Comparison of ENCODE assay signal across 13 cellular contexts in genomic region chr3:124315215-124316033, GRCh38.
DNase-seq lines count a peak whose midpoint lies in the region; ATAC-seq and TF ChIP-seq lines count a peak whose summit lies in the region.
"Had no signal": no experiment of that assay in that cellular context is flagged by ENCODE, and none has a peak within 500 bp of the region (broad histone marks: within the 10 kb centered on the region; RNA-seq: fewer than 3 reads in every experiment).

No MANE protein-coding gene starts in this region.

- no peak for TF ChIP-seq RAD21 in SK-N-SH (IDR thresholded peaks at IDR 0.05; ENCODE audit: low read length)

- no peak overlapping the region for H3K27ac Mint-ChIP-seq in activated CD4-positive, alpha-beta T cell treated with anti-CD3 and anti-CD28 coated beads, Interleukin-2, amount 10 ng/mL, durations not matched to agents 24 days and 14 days
- H3K27ac Mint-ChIP-seq in activated CD4-positive, alpha-beta T cell treated with anti-CD3 and anti-CD28 coated beads, Interleukin-2, amount 10 ng/mL, durations not matched to agents 7 days and 5 days, result no peak overlapping the region
- no peak overlapping the region for H3K27ac Mint-ChIP-seq in activated CD8-positive, alpha-beta T cell treated with anti-CD3 and anti-CD28 coated beads for 36 hours
- H3K27ac Mint-ChIP-seq: activated T-cell treated with anti-CD3 and anti-CD28 coated beads, Interleukin-2, amount 50 U/mL, for 24 hours had no signal

- no peak overlapping the region for H2AFZ ChIP-seq in SK-N-SH (ENCODE audit: low read depth)
- H2AFZ ChIP-seq: PC-9 had no signal

- no peak overlapping the region for H3K9ac ChIP-seq in SK-N-SH

- POLR2A ChIA-PET in activated CD4-positive, alpha-beta T cell treated with anti-CD3 and anti-CD28 coated beads, Interleukin-2, amount 10 ng/mL, durations not matched to agents 7 days and 5 days (lab: Charles Lee), result no interaction called here
- POLR2A ChIA-PET in SK-N-SH (lab: Yijun Ruan, JAX), result no interaction called here
- POLR2A ChIA-PET in activated CD8-positive, alpha-beta T cell treated with anti-CD3 and anti-CD28 coated beads for 36 hours (lab: Charles Lee), result no interaction called here

- TF ChIP-seq CTCF in SK-N-SH (IDR thresholded peaks at IDR 0.05) (no peak), fibroblast of mammary gland (conservative IDR thresholded peaks at IDR 0.05; ENCODE audit: control insufficient read depth, insufficient read depth, low read depth, low read length) (no peak)
- TF ChIP-seq CTCF in activated CD8-positive, alpha-beta T cell treated with anti-CD3 and anti-CD28 coated beads for 36 hours (IDR thresholded peaks at IDR 0.05), result no peak

- intact Hi-C loops in activated CD4-positive, alpha-beta T cell treated with anti-CD3 and anti-CD28 coated beads, Interleukin-2, amount 10 ng/mL, durations not matched to agents 24 days and 14 days (cut with micrococcal nuclease), result no loop called here
- intact Hi-C loops in activated CD8-positive, alpha-beta T cell treated with anti-CD3 and anti-CD28 coated beads for 36 hours (cut with micrococcal nuclease), result no loop called here

- H3K9me2 ChIP-seq in SK-N-SH, result no peaks in the 10 kb centered on the region

- H3K4me3 Mint-ChIP-seq in activated CD4-positive, alpha-beta T cell treated with anti-CD3 and anti-CD28 coated beads, Interleukin-2, amount 10 ng/mL, durations not matched to agents 24 days and 14 days, result no peak overlapping the region
- no peak overlapping the region for H3K4me3 Mint-ChIP-seq in activated CD4-positive, alpha-beta T cell treated with anti-CD3 and anti-CD28 coated beads, Interleukin-2, amount 10 ng/mL, durations not matched to agents 7 days and 5 days
- no peak overlapping the region for H3K4me3 Mint-ChIP-seq in activated CD8-positive, alpha-beta T cell treated with anti-CD3 and anti-CD28 coated beads for 36 hours
- H3K4me3 Mint-ChIP-seq: activated T-cell treated with anti-CD3 and anti-CD28 coated beads, Interleukin-2, amount 50 U/mL, for 24 hours had no signal

- H3K27ac ChIP-seq in SK-N-SH (ENCODE audit: low read depth in 2 of 2, low read length in 1 of 2), result peak overlapping the region; percentile 62 to 99; a peak in 3 of 4 replicates
- H3K27ac ChIP-seq: lower lobe of right lung, PC-9 had no signal

- ATAC-seq in activated CD8-positive, alpha-beta T cell treated with anti-CD3 and anti-CD28 coated beads for 36 hours, result no peak
- ATAC-seq: HepG2, lower lobe of right lung had no signal

- no peaks in the 10 kb centered on the region for H3K4me1 Mint-ChIP-seq in activated CD4-positive, alpha-beta T cell treated with anti-CD3 and anti-CD28 coated beads, Interleukin-2, amount 10 ng/mL, durations not matched to agents 24 days and 14 days
- H3K4me1 Mint-ChIP-seq in activated CD4-positive, alpha-beta T cell treated with anti-CD3 and anti-CD28 coated beads, Interleukin-2, amount 10 ng/mL, durations not matched to agents 7 days and 5 days, result no peaks in the 10 kb centered on the region
- H3K4me1 Mint-ChIP-seq in activated CD8-positive, alpha-beta T cell treated with anti-CD3 and anti-CD28 coated beads for 36 hours (ENCODE audit: low read depth), result no peaks in the 10 kb centered on the region

- WGBS in SK-N-SH (ENCODE audit: low lambda C conversion rate), result 67% methylated on average over 9 of the region's 9 CpGs

- no peaks in the 10 kb centered on the region for H3K36me3 Mint-ChIP-seq in activated CD4-positive, alpha-beta T cell treated with anti-CD3 and anti-CD28 coated beads, Interleukin-2, amount 10 ng/mL, durations not matched to agents 24 days and 14 days (ENCODE audit: low read depth)
- no peaks in the 10 kb centered on the region for H3K36me3 Mint-ChIP-seq in activated CD4-positive, alpha-beta T cell treated with anti-CD3 and anti-CD28 coated beads, Interleukin-2, amount 10 ng/mL, durations not matched to agents 7 days and 5 days (ENCODE audit: low read depth)
- no peaks in the 10 kb centered on the region for H3K36me3 Mint-ChIP-seq in activated CD8-positive, alpha-beta T cell treated with anti-CD3 and anti-CD28 coated beads for 36 hours (ENCODE audit: low read depth)

- no peaks in the 10 kb centered on the region for H3K79me2 ChIP-seq in SK-N-SH (ENCODE audit: insufficient read depth)

- no peaks in the 10 kb centered on the region for H4K20me1 ChIP-seq in SK-N-SH (ENCODE audit: insufficient read depth)

- CTCF ChIA-PET in activated CD4-positive, alpha-beta T cell treated with anti-CD3 and anti-CD28 coated beads, Interleukin-2, amount 10 ng/mL, durations not matched to agents 7 days and 5 days (lab: Charles Lee), result no interaction called here
- CTCF ChIA-PET in SK-N-SH (lab: Yijun Ruan, JAX), result interaction anchor here (0.8 to 1.4 kb wide), 6 partner anchors 12 to 243 kb away, joined by 3 to 5 read pairs (median 4); no protein-coding TSS in a partner anchor
- CTCF ChIA-PET in activated CD8-positive, alpha-beta T cell treated with anti-CD3 and anti-CD28 coated beads for 36 hours (lab: Charles Lee), result no interaction called here

- H3K4me3 ChIP-seq in SK-N-SH (ENCODE audit: low read depth in 2 of 2, low read length in 1 of 2) (no peak overlapping the region), fibroblast of mammary gland (ENCODE audit: control insufficient read depth, low read depth, low read length) (no peak overlapping the region)
- H3K4me3 ChIP-seq: lower lobe of right lung, PC-9 had no signal

- H3K4me1 ChIP-seq in SK-N-SH (ENCODE audit: control insufficient read depth in 1 of 2, insufficient read depth in 2 of 2, low read depth in 1 of 2, low read length in 1 of 2), result peaks cover 0 to 28% of the 10 kb centered on the region in 2 experiments; a peak in 3 of 4 replicates
- H3K4me1 ChIP-seq: lower lobe of right lung had no signal

- no peaks in the 10 kb centered on the region for H3K9me3 Mint-ChIP-seq in activated CD4-positive, alpha-beta T cell treated with anti-CD3 and anti-CD28 coated beads, Interleukin-2, amount 10 ng/mL, durations not matched to agents 24 days and 14 days
- no peaks in the 10 kb centered on the region for H3K9me3 Mint-ChIP-seq in activated CD4-positive, alpha-beta T cell treated with anti-CD3 and anti-CD28 coated beads, Interleukin-2, amount 10 ng/mL, durations not matched to agents 7 days and 5 days
- no peaks in the 10 kb centered on the region for H3K9me3 Mint-ChIP-seq in activated CD8-positive, alpha-beta T cell treated with anti-CD3 and anti-CD28 coated beads for 36 hours
- H3K9me3 Mint-ChIP-seq: activated T-cell treated with anti-CD3 and anti-CD28 coated beads, Interleukin-2, amount 50 U/mL, for 24 hours had no signal

- no peaks in the 10 kb centered on the region for H3K36me3 ChIP-seq in SK-N-SH (replicated peaks in 1 of 2; ENCODE audit: control insufficient read depth in 1 of 2, insufficient read depth in 2 of 2, low read length in 1 of 2)
- H3K36me3 ChIP-seq: lower lobe of right lung had no signal

- DNase-seq in activated CD4-positive, alpha-beta T cell treated with anti-CD3 and anti-CD28 coated beads, Interleukin-2, amount 10 ng/mL, durations not matched to agents 24 days and 14 days, result peak; percentile 24
- DNase-seq in activated CD4-positive, alpha-beta T cell treated with anti-CD3 and anti-CD28 coated beads, Interleukin-2, amount 10 ng/mL, durations not matched to agents 7 days and 5 days, result no peak
- no peak for DNase-seq in SK-N-SH
- peak; percentile 52 for DNase-seq in fibroblast of mammary gland (ENCODE audit: low read depth)
- no peak for DNase-seq in NCI-H1436 (lab: John Stamatoyannopoulos, UW)
- DNase-seq in activated CD8-positive, alpha-beta T cell treated with anti-CD3 and anti-CD28 coated beads for 36 hours, result no peak
- DNase-seq in DMS 273 treated with DMSO at 0.1 percent for 48 hours (lab: John Stamatoyannopoulos, UW), result no peak
- no peak for DNase-seq in NCI-H2227 treated with DMSO at 0.1 percent for 48 hours (lab: John Stamatoyannopoulos, UW)
- DNase-seq: activated T-cell treated with anti-CD3 and anti-CD28 coated beads, Interleukin-2, amount 50 U/mL, for 24 hours; GDM1; lower lobe of right lung; PC-9 had no signal

- H3K4me2 ChIP-seq in SK-N-SH, result peak overlapping the region; percentile 53; the same call in 1 of the 2 replicates
- H3K4me2 ChIP-seq: PC-9 had no signal

- peaks cover 12% of the 10 kb centered on the region for H3F3A ChIP-seq in SK-N-SH (replicated peaks; ENCODE audit: insufficient read depth)

- H3K27me3 Mint-ChIP-seq in activated CD4-positive, alpha-beta T cell treated with anti-CD3 and anti-CD28 coated beads, Interleukin-2, amount 10 ng/mL, durations not matched to agents 24 days and 14 days, result no peaks in the 10 kb centered on the region
- peaks cover 4% of the 10 kb centered on the region for H3K27me3 Mint-ChIP-seq in activated CD4-positive, alpha-beta T cell treated with anti-CD3 and anti-CD28 coated beads, Interleukin-2, amount 10 ng/mL, durations not matched to agents 7 days and 5 days
- H3K27me3 Mint-ChIP-seq in activated CD8-positive, alpha-beta T cell treated with anti-CD3 and anti-CD28 coated beads for 36 hours, result peaks cover 7% of the 10 kb centered on the region
- H3K27me3 Mint-ChIP-seq: activated T-cell treated with anti-CD3 and anti-CD28 coated beads, Interleukin-2, amount 50 U/mL, for 24 hours had no signal

- no peaks in the 10 kb centered on the region for H3K9me3 ChIP-seq in SK-N-SH
- H3K9me3 ChIP-seq: lower lobe of right lung had no signal

- no peak for TF ChIP-seq EP300 in SK-N-SH (IDR thresholded peaks at IDR 0.05; ENCODE audit: borderline replicate concordance in 1 of 2, low read depth in 1 of 2, low read length in 1 of 2)

- H3K27me3 ChIP-seq in SK-N-SH (ENCODE audit: insufficient read depth), result no peaks in the 10 kb centered on the region

TF ChIP-seq in SK-N-SH, 30 proteins besides CTCF, POLR2A, EP300 and RAD21 (continues in another document):
- TF ChIP-seq NFIC (IDR thresholded peaks at IDR 0.05; ENCODE audit: borderline replicate concordance), result peak; percentile 64
- TF ChIP-seq, protein P1, sequence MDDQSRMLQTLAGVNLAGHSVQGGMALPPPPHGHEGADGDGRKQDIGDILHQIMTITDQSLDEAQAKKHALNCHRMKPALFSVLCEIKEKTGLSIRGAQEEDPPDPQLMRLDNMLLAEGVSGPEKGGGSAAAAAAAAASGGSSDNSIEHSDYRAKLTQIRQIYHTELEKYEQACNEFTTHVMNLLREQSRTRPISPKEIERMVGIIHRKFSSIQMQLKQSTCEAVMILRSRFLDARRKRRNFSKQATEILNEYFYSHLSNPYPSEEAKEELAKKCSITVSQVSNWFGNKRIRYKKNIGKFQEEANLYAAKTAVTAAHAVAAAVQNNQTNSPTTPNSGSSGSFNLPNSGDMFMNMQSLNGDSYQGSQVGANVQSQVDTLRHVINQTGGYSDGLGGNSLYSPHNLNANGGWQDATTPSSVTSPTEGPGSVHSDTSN (IDR thresholded peaks at IDR 0.05), result peak; percentile 23; the same call in 1 of the 2 replicates

Comparison
In these comparisons a context has a peak if more than half of its experiments do, and no peak if none do; other contexts are left out.
1. DNase-seq: peak in activated CD4-positive, alpha-beta T cell treated with anti-CD3 and anti-CD28 coated beads, Interleukin-2, amount 10 ng/mL, durations not matched to agents 24 days and 14 days (single experiment) and fibroblast of mammary gland (single experiment); none in activated CD4-positive, alpha-beta T cell treated with anti-CD3 and anti-CD28 coated beads, Interleukin-2, amount 10 ng/mL, durations not matched to agents 7 days and 5 days (single experiment), SK-N-SH (single experiment), NCI-H1436 (single experiment), activated CD8-positive, alpha-beta T cell treated with anti-CD3 and anti-CD28 coated beads for 36 hours (single experiment), DMS 273 treated with DMSO at 0.1 percent for 48 hours (single experiment) and NCI-H2227 treated with DMSO at 0.1 percent for 48 hours (single experiment).